Comparison of ENCODE assay signal across 20 cellular contexts in the genomic region with DNA sequence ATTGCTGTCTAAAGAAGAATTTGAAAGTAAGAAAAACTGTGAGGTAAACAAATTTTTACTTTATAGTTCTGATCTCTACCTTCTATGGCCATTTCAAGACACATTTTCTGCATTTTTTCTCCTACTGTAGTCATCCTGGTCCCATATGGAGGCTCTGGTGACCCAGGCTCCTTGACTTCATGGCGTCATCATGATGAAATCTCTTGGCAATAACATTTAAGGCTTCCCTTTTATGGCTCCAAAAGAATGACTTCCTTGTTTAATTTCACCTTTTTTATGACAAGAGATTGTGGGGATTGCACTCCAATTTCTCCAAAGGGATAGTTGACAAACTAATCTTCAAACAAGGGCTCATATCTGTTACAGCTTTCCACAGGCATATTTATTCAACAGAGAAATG.
DNase-seq lines count a peak whose midpoint lies in the region; TF ChIP-seq lines count a peak whose summit lies in the region.
"Had no signal": no experiment of that assay in that cellular context is flagged by ENCODE, and none has a peak within 500 bp of the region (broad histone marks: within the 10 kb centered on the region; RNA-seq: fewer than 3 reads in every experiment).

No MANE protein-coding gene starts in this region.

- H3K27me3 Mint-ChIP-seq in type B pancreatic cell (no peaks in the 10 kb centered on the region), Calu3 (ENCODE audit: unreplicated experiment) (no peaks in the 10 kb centered on the region)
- H3K27me3 Mint-ChIP-seq: CD4-positive, alpha-beta T cell; IgD-negative memory B cell had no signal

- H3K9me3 ChIP-seq in smooth muscle cell (replicated peaks; ENCODE audit: low read depth) = no peaks in the 10 kb centered on the region
- H3K9me3 ChIP-seq: A549, Caco-2 had no signal

- H3K36me3 ChIP-seq in smooth muscle cell (ENCODE audit: low read depth) = no peaks in the 10 kb centered on the region

- H4K20me1 ChIP-seq in smooth muscle cell (ENCODE audit: low read depth) = no peaks in the 10 kb centered on the region

- H3K79me2 ChIP-seq in smooth muscle cell (ENCODE audit: low read depth) = no peaks in the 10 kb centered on the region

- BruUV-seq in Calu3 (replicated peaks; lab: Mats Ljungman, UMichigan) = no TSS peak

- H3K27ac ChIP-seq in smooth muscle cell (ENCODE audit: low read depth) = no peak overlapping the region
- H3K27ac ChIP-seq: 22Rv1, A549, C4-2B, GM23248, HL-60 had no signal

- H2AFZ ChIP-seq in smooth muscle cell (ENCODE audit: low read depth) = no peak overlapping the region
- H2AFZ ChIP-seq: GM23248 had no signal

- no peak for TF ChIP-seq CTCF in fibroblast of pulmonary artery (IDR thresholded peaks at IDR 0.05; ENCODE audit: low read length, missing control alignments)
- no peak for TF ChIP-seq CTCF in type B pancreatic cell (conservative IDR thresholded peaks at IDR 0.05)
- TF ChIP-seq CTCF in Calu3 (IDR thresholded peaks at IDR 0.05; ENCODE audit: unreplicated experiment) = no peak
- no peak for TF ChIP-seq CTCF in smooth muscle cell (IDR thresholded peaks at IDR 0.05; ENCODE audit: borderline replicate concordance, insufficient read depth, poor library complexity, severe bottlenecking)

- H3K27me3 ChIP-seq in smooth muscle cell (ENCODE audit: low read depth) = no peaks in the 10 kb centered on the region

- H3K4me1 Mint-ChIP-seq in type B pancreatic cell (ENCODE audit: unreplicated experiment) = no peaks in the 10 kb centered on the region
- H3K4me1 Mint-ChIP-seq in Calu3 (ENCODE audit: low read depth, unreplicated experiment) = peaks cover 8% of the 10 kb centered on the region
- H3K4me1 Mint-ChIP-seq: IgD-negative memory B cell had no signal

- intact Hi-C loops in Calu3 (cut with micrococcal nuclease; ENCODE audit: unreplicated experiment) = no loop called here

- no peak overlapping the region for H3K4me3 Mint-ChIP-seq in type B pancreatic cell
- no peak overlapping the region for H3K4me3 Mint-ChIP-seq in Calu3 (ENCODE audit: low read depth, unreplicated experiment)
- H3K4me3 Mint-ChIP-seq: CD4-positive, alpha-beta T cell; HFFc6; IgD-negative memory B cell had no signal

- no peaks in the 10 kb centered on the region for H3F3A ChIP-seq in smooth muscle cell (ENCODE audit: low read depth)

- H3K4me3 ChIP-seq in fibroblast of pulmonary artery (replicated peaks; ENCODE audit: low read depth, low read length) (no peak overlapping the region), smooth muscle cell (no peak overlapping the region)
- H3K4me3 ChIP-seq: A549, GM23248 had no signal

- in situ Hi-C loops in SK-MEL-5 (cut with HindIII; ENCODE audit: low pct_unique_long_range_greater_than_20kb, low sequenced_read_pairs) = no loop called here

- no peak overlapping the region for H3K4me2 ChIP-seq in smooth muscle cell
- H3K4me2 ChIP-seq: A549 had no signal

- no peaks in the 10 kb centered on the region for H3K4me1 ChIP-seq in smooth muscle cell (ENCODE audit: low read depth)
- H3K4me1 ChIP-seq: A549, Caco-2 had no signal

- peaks cover 4% of the 10 kb centered on the region for H3K9me3 Mint-ChIP-seq in type B pancreatic cell
- peaks cover 4% of the 10 kb centered on the region for H3K9me3 Mint-ChIP-seq in Calu3 (ENCODE audit: low read depth, unreplicated experiment)
- H3K9me3 Mint-ChIP-seq: CD4-positive, alpha-beta T cell; HFFc6 had no signal

- DNase-seq in DMS53 (lab: John Stamatoyannopoulos, UW) = peak; percentile 19
- DNase-seq in DMS53 treated with DMSO at 0.1 percent for 48 hours (lab: John Stamatoyannopoulos, UW; ENCODE audit: unreplicated experiment) = no peak
- DNase-seq in HCEC 1CT = peak; percentile 20
- peak; percentile 7 for DNase-seq in SK-MEL-5 (ENCODE audit: low read depth, low spot score)
- DNase-seq in fibroblast of pulmonary artery (ENCODE audit: low read depth) = peak; percentile 12
- DNase-seq in type B pancreatic cell (ENCODE audit: extremely low spot score, unreplicated experiment) = no peak
- DNase-seq in Calu3 = no peak
- no peak for DNase-seq in smooth muscle cell (lab: John Stamatoyannopoulos, UW; ENCODE audit: unreplicated experiment)
- DNase-seq: AML-193; Caco-2; CD4-positive, alpha-beta T cell; DMS153; DND-41; GM23248; HFFc6 had no signal

- no peaks in the 10 kb centered on the region for H3K36me3 Mint-ChIP-seq in type B pancreatic cell
- H3K36me3 Mint-ChIP-seq in Calu3 (ENCODE audit: insufficient read depth, unreplicated experiment) = no peaks in the 10 kb centered on the region
- H3K36me3 Mint-ChIP-seq: IgD-negative memory B cell had no signal

- CTCF ChIA-PET in Calu3 (lab: Charles Lee) = no interaction called here

- H3K27ac Mint-ChIP-seq in type B pancreatic cell (no peak overlapping the region), Calu3 (ENCODE audit: unreplicated experiment) (no peak overlapping the region)
- H3K27ac Mint-ChIP-seq: CD4-positive, alpha-beta T cell; HFFc6; IgD-negative memory B cell had no signal

- 79% methylated on average over 1 of the region's 1 CpG for WGBS in smooth muscle cell (ENCODE audit: low lambda C conversion rate)

- H3K9ac ChIP-seq in smooth muscle cell (ENCODE audit: low read depth) = no peak overlapping the region
- H3K9ac ChIP-seq: GM23248 had no signal

Comparison
In these comparisons a context has a peak if more than half of its experiments do, and no peak if none do; other contexts are left out.
1. DNase-seq: peak in DMS53 (single experiment), HCEC 1CT (single experiment), SK-MEL-5 (single experiment) and fibroblast of pulmonary artery (single experiment); none in DMS53 treated with DMSO at 0.1 percent for 48 hours (single experiment), type B pancreatic cell (single experiment), Calu3 (single experiment) and smooth muscle cell (single experiment).